In genomic region chr1:107935396-107936064, GRCh38 we compare ENCODE assay signal across 9 cellular contexts. TPM values are rescaled to one million over a fixed set of nuclear protein-coding genes. Genes with fewer than 3 reads are reported as not detected.
A peak's percentile ranks its signal among the peaks of the same experiment; 100 is the strongest.
DNase-seq lines count a peak whose midpoint lies in the region; ATAC-seq and TF ChIP-seq lines count a peak whose summit lies in the region.
"Had no signal": no experiment of that assay in that cellular context is flagged by ENCODE, and none has a peak within 500 bp of the region (broad histone marks: within the 10 kb centered on the region; RNA-seq: fewer than 3 reads in every experiment).

No MANE protein-coding gene starts in this region.

- no peaks in the 10 kb centered on the region for H3K36me3 ChIP-seq in BE2C
- H3K36me3 ChIP-seq: cardiac muscle cell had no signal

- no peaks in the 10 kb centered on the region for H3K36me3 Mint-ChIP-seq in activated naive CD4-positive, alpha-beta T cell treated with anti-CD3 and anti-CD28 coated beads for 36 hours (ENCODE audit: low read depth)

- peaks cover 7% of the 10 kb centered on the region; the same call in 1 of the 2 replicates for H3K27me3 ChIP-seq in BE2C
- H3K27me3 ChIP-seq: cardiac muscle cell had no signal

- intact Hi-C loops in activated naive CD4-positive, alpha-beta T cell treated with anti-CD3 and anti-CD28 coated beads for 36 hours (cut with micrococcal nuclease): loop anchor here (1.0 to 10.0 kb wide), 12 partner anchors 15 to 619 kb away; no protein-coding TSS in a partner anchor

- no peak overlapping the region for H3K4me3 ChIP-seq in BE2C (ENCODE audit: low read depth, low read length)
- H3K4me3 ChIP-seq: cardiac muscle cell had no signal

- H3K27me3 Mint-ChIP-seq in activated naive CD4-positive, alpha-beta T cell treated with anti-CD3 and anti-CD28 coated beads for 36 hours (ENCODE audit: low read depth): no peaks in the 10 kb centered on the region

- no peaks in the 10 kb centered on the region for H3K9me3 Mint-ChIP-seq in activated naive CD4-positive, alpha-beta T cell treated with anti-CD3 and anti-CD28 coated beads for 36 hours

- H3K4me3 Mint-ChIP-seq in activated naive CD4-positive, alpha-beta T cell treated with anti-CD3 and anti-CD28 coated beads for 36 hours: no peak overlapping the region

- CTCF ChIA-PET in activated naive CD4-positive, alpha-beta T cell treated with anti-CD3 and anti-CD28 coated beads for 36 hours (lab: Charles Lee): no interaction called here

- no peak for TF ChIP-seq CTCF in BE2C (IDR thresholded peaks at IDR 0.05; ENCODE audit: low read depth, low read length)

- H3K4me1 Mint-ChIP-seq in activated naive CD4-positive, alpha-beta T cell treated with anti-CD3 and anti-CD28 coated beads for 36 hours (ENCODE audit: low read depth): peaks cover 47% of the 10 kb centered on the region

- DNase-seq in Daoy (ENCODE audit: low read depth): peak; percentile 16
- DNase-seq in activated naive CD4-positive, alpha-beta T cell treated with anti-CD3 and anti-CD28 coated beads for 36 hours: peak; percentile 72
- DNase-seq in NCI-H146 treated with DMSO at 0.1 percent for 48 hours (lab: John Stamatoyannopoulos, UW; ENCODE audit: unreplicated experiment): no peak
- DNase-seq in BE2C: no peak
- DNase-seq in NCI-H1092 treated with DMSO at 0.1 percent for 48 hours (lab: John Stamatoyannopoulos, UW): no peak
- DNase-seq in NCI-H2029 treated with DMSO at 0.1 percent for 48 hours (lab: John Stamatoyannopoulos, UW): no peak

- H3K4me1 ChIP-seq in BE2C: no peaks in the 10 kb centered on the region

- no peaks in the 10 kb centered on the region for H3K9me3 ChIP-seq in BE2C

- peak overlapping the region; percentile 25 for H3K27ac Mint-ChIP-seq in activated naive CD4-positive, alpha-beta T cell treated with anti-CD3 and anti-CD28 coated beads for 36 hours

- ATAC-seq in GM21367 (IDR thresholded peaks at IDR 0.05; ENCODE audit: unreplicated experiment): peak; percentile 89
- ATAC-seq in HG03521 (IDR thresholded peaks at IDR 0.05; ENCODE audit: unreplicated experiment): peak; percentile 78

RNA-seq across cellular contexts. Expression of gene VAV3, which starts 29.4 kb away (rescaled TPM):
- 2.4 and 3.8 TPM in 2 replicates for total RNA-seq in Daoy (2014; rRNA removed; shearing (Covaris generic))
- total RNA-seq in activated naive CD4-positive, alpha-beta T cell treated with anti-CD3 and anti-CD28 coated beads for 36 hours: 1 to 10 TPM; 1.3 to 2.3 TPM
- not detected for polyA plus RNA-seq in BE2C (2012; ENCODE audit: insufficient read depth, insufficient read length, low read depth)

Comparison
In these comparisons a context has a peak if more than half of its experiments do, and no peak if none do; other contexts are left out.
1. DNase-seq: peak in Daoy (single experiment) and activated naive CD4-positive, alpha-beta T cell treated with anti-CD3 and anti-CD28 coated beads for 36 hours (single experiment); none in NCI-H146 treated with DMSO at 0.1 percent for 48 hours (single experiment), BE2C (single experiment), NCI-H1092 treated with DMSO at 0.1 percent for 48 hours (single experiment) and NCI-H2029 treated with DMSO at 0.1 percent for 48 hours (single experiment).